ENCODE assay signal across 15 cellular contexts in the genomic region with DNA sequence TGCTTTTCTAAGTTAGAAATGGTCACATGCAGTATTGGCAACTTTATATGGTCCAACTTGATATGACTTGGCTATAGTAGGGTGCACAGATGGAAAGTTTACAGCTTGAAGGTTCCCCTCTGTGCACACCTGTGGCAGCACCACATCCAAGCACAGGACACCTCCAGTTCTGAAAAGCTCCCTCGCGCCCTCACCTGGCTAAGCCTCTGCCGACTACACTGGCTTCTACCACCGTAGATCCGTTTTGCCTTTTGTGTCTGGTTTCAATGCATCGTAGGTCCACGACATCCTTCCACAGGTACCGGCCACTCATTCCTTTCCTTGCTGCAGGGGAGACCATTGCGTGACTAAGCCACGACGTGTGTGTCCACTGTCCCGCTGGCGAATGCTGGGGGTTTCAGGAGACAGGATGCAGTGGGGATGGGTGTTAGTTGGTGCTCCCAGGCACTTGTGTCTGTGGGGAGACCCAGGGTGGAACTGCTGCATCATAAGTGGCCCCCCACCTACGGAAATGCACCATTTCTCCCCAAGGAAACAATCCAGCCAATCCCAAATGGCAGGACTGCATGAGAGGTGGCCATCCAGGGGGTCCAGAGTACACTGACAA. TPM values are rescaled to one million over a fixed set of nuclear protein-coding genes. Genes with fewer than 3 reads are reported as not detected.
DNase-seq lines count a peak whose midpoint lies in the region; ATAC-seq and TF ChIP-seq lines count a peak whose summit lies in the region.
"Had no signal": no experiment of that assay in that cellular context is flagged by ENCODE, and none has a peak within 500 bp of the region (broad histone marks: within the 10 kb centered on the region; RNA-seq: fewer than 3 reads in every experiment).

No MANE protein-coding gene starts in this region.

- no peak overlapping the region for H2AK5ac ChIP-seq in neuronal stem cell (ENCODE audit: low read depth, low read length)

- intact Hi-C loops in activated naive CD4-positive, alpha-beta T cell treated with anti-CD3 and anti-CD28 coated beads for 36 hours (cut with micrococcal nuclease): loop anchor here (1.0 kb wide), 2 partner anchors 140 to 146 kb away; no protein-coding TSS in a partner anchor
- intact Hi-C loops in MCF 10A (cut with micrococcal nuclease): no loop called here

- CTCF ChIA-PET in activated naive CD4-positive, alpha-beta T cell treated with anti-CD3 and anti-CD28 coated beads for 36 hours (lab: Charles Lee): interaction anchor here (0.6 to 5.6 kb wide), 5 partner anchors 33 to 216 kb away, joined by 3 to 59 read pairs (median 3); no protein-coding TSS in a partner anchor
- CTCF ChIA-PET in MCF 10A (lab: Yijun Ruan, JAX): no interaction called here

- H2BK5ac ChIP-seq in neuronal stem cell (ENCODE audit: low read length): no peak overlapping the region

- peaks cover 2% of the 10 kb centered on the region for H3K4me1 Mint-ChIP-seq in activated naive CD4-positive, alpha-beta T cell treated with anti-CD3 and anti-CD28 coated beads for 36 hours (ENCODE audit: low read depth)
- no peaks in the 10 kb centered on the region for H3K4me1 Mint-ChIP-seq in chondrocyte (ENCODE audit: low read depth)
- H3K4me1 Mint-ChIP-seq in MCF 10A (ENCODE audit: insufficient read depth, unreplicated experiment): no peaks in the 10 kb centered on the region

- no peak overlapping the region for H3K4me3 ChIP-seq in neuronal stem cell (ENCODE audit: low read length in 2 of 2)
- H3K4me3 ChIP-seq: left ventricle myocardium inferior, SJSA1 had no signal

- H3K14ac ChIP-seq in neuronal stem cell (ENCODE audit: low read length): no peak overlapping the region

- no peak overlapping the region for H2BK15ac ChIP-seq in neuronal stem cell (ENCODE audit: low read length)

- H3K27ac Mint-ChIP-seq in activated naive CD4-positive, alpha-beta T cell treated with anti-CD3 and anti-CD28 coated beads for 36 hours: no peak overlapping the region
- peak overlapping the region in 1 of 2 donors; percentile 44 for H3K27ac Mint-ChIP-seq in activated naive CD4-positive, alpha-beta T cell treated with anti-CD3 and anti-CD28 coated beads, Interleukin-2, amount 50 U/mL, for 72 hours
- no peak overlapping the region for H3K27ac Mint-ChIP-seq in chondrocyte (ENCODE audit: unreplicated experiment)
- H3K27ac Mint-ChIP-seq in MCF 10A (ENCODE audit: low read depth, unreplicated experiment): no peak overlapping the region
- H3K27ac Mint-ChIP-seq: dendritic cell treated with granulocyte-macrophage colony-stimulating factor and Interleukin-4, amounts not matched to agents 40 ng/mL and 50 ng/mL, for 4 days had no signal

- no peaks in the 10 kb centered on the region for H3K9me3 Mint-ChIP-seq in activated naive CD4-positive, alpha-beta T cell treated with anti-CD3 and anti-CD28 coated beads for 36 hours
- H3K9me3 Mint-ChIP-seq in activated naive CD4-positive, alpha-beta T cell treated with anti-CD3 and anti-CD28 coated beads, Interleukin-2, amount 50 U/mL, for 72 hours: no peaks in the 10 kb centered on the region
- H3K9me3 Mint-ChIP-seq in chondrocyte (ENCODE audit: low read depth) (no peaks in the 10 kb centered on the region), MCF 10A (ENCODE audit: unreplicated experiment) (no peaks in the 10 kb centered on the region)
- H3K9me3 Mint-ChIP-seq: dendritic cell treated with granulocyte-macrophage colony-stimulating factor and Interleukin-4, amounts not matched to agents 40 ng/mL and 50 ng/mL, for 4 days; IgD-negative memory B cell had no signal

- no peak overlapping the region for H3K4me3 Mint-ChIP-seq in activated naive CD4-positive, alpha-beta T cell treated with anti-CD3 and anti-CD28 coated beads for 36 hours
- H3K4me3 Mint-ChIP-seq in chondrocyte (ENCODE audit: unreplicated experiment) (no peak overlapping the region), MCF 10A (ENCODE audit: unreplicated experiment) (no peak overlapping the region)
- H3K4me3 Mint-ChIP-seq: dendritic cell treated with granulocyte-macrophage colony-stimulating factor and Interleukin-4, amounts not matched to agents 40 ng/mL and 50 ng/mL, for 4 days; IgD-negative memory B cell had no signal

- no peaks in the 10 kb centered on the region for H3K79me1 ChIP-seq in neuronal stem cell (ENCODE audit: low read depth, low read length)

- DNase-seq in activated naive CD4-positive, alpha-beta T cell treated with anti-CD3 and anti-CD28 coated beads for 36 hours: peak; percentile 60
- no peak for DNase-seq in activated naive CD4-positive, alpha-beta T cell treated with anti-CD3 and anti-CD28 coated beads, Interleukin-2, amount 50 U/mL, for 72 hours (ENCODE audit: low spot score in 2 of 2)
- DNase-seq in M059J (ENCODE audit: low read depth) (peak; percentile 18), chondrocyte (ENCODE audit: low spot score) (no peak), neuronal stem cell (ENCODE audit: low spot score) (no peak), MCF 10A (ENCODE audit: unreplicated experiment) (no peak)
- DNase-seq: NCI-H1105 treated with DMSO at 0.1 percent for 48 hours; stimulated activated naive CD4-positive, alpha-beta T cell treated with Interleukin-2 at 50 U/mL for 16 hours; T1000 had no signal

- TF ChIP-seq CTCF in chondrocyte (IDR thresholded peaks at IDR 0.05) (peak; percentile 39), MCF 10A (IDR thresholded peaks at IDR 0.05; ENCODE audit: unreplicated experiment) (no peak)

- no peak overlapping the region for H4K8ac ChIP-seq in neuronal stem cell (ENCODE audit: low read depth, low read length)

- H2AFZ ChIP-seq in neuronal stem cell (ENCODE audit: low read length): no peak overlapping the region

- no peak overlapping the region for H2BK12ac ChIP-seq in neuronal stem cell (ENCODE audit: low read length)

- POLR2A ChIA-PET in MCF 10A (lab: Yijun Ruan, JAX): no interaction called here

- H3K27me3 Mint-ChIP-seq in activated naive CD4-positive, alpha-beta T cell treated with anti-CD3 and anti-CD28 coated beads for 36 hours (ENCODE audit: low read depth): no peaks in the 10 kb centered on the region
- peaks cover 4% of the 10 kb centered on the region for H3K27me3 Mint-ChIP-seq in chondrocyte (ENCODE audit: low read depth)
- peaks cover 13% of the 10 kb centered on the region for H3K27me3 Mint-ChIP-seq in MCF 10A (ENCODE audit: insufficient read depth, unreplicated experiment)

- no peak overlapping the region for H3K9ac ChIP-seq in neuronal stem cell (ENCODE audit: low read depth, low read length, poor library complexity)

- H3K4ac ChIP-seq in neuronal stem cell (ENCODE audit: low read length): no peak overlapping the region

- H3K36me3 Mint-ChIP-seq in activated naive CD4-positive, alpha-beta T cell treated with anti-CD3 and anti-CD28 coated beads for 36 hours (ENCODE audit: low read depth): no peaks in the 10 kb centered on the region
- H3K36me3 Mint-ChIP-seq in activated naive CD4-positive, alpha-beta T cell treated with anti-CD3 and anti-CD28 coated beads, Interleukin-2, amount 50 U/mL, for 72 hours: no peaks in the 10 kb centered on the region
- H3K36me3 Mint-ChIP-seq in chondrocyte (ENCODE audit: low read depth) (peaks cover 1% of the 10 kb centered on the region), MCF 10A (ENCODE audit: insufficient read depth, unreplicated experiment) (no peaks in the 10 kb centered on the region)
- H3K36me3 Mint-ChIP-seq: IgD-negative memory B cell had no signal

- no CpG with 5 or more reads among the region's 14 CpGs for WGBS in neuronal stem cell (ENCODE audit: extremely low coverage in 2 of 2, insufficient read length in 2 of 2, insufficient replicate concordance in 1 of 2), 2 donors

- H3K23ac ChIP-seq in neuronal stem cell (ENCODE audit: low read depth, low read length, poor library complexity): peak overlapping the region; percentile 80

- no peak overlapping the region for H2BK120ac ChIP-seq in neuronal stem cell (ENCODE audit: low read depth, low read length)

- no peak overlapping the region for H3K27ac ChIP-seq in neuronal stem cell (replicated peaks; ENCODE audit: low read length)
- H3K27ac ChIP-seq: left ventricle myocardium inferior, SJSA1 had no signal

- H3K18ac ChIP-seq in neuronal stem cell (ENCODE audit: low read length): peak overlapping the region; percentile 2

- H4K91ac ChIP-seq in neuronal stem cell (ENCODE audit: low read depth, low read length, poor library complexity): no peak overlapping the region

- peaks cover 7 to 11% of the 10 kb centered on the region in 2 donors for H3K4me1 ChIP-seq in neuronal stem cell (ENCODE audit: control insufficient read depth in 2 of 2, insufficient read depth in 1 of 2, low read depth in 1 of 2, low read length in 2 of 2)

- no peaks in the 10 kb centered on the region for H3K36me3 ChIP-seq in neuronal stem cell (replicated peaks in 1 of 2; ENCODE audit: control insufficient read depth in 2 of 2, insufficient read depth in 2 of 2, low read length in 2 of 2)
- H3K36me3 ChIP-seq: left ventricle myocardium inferior had no signal

- BruUV-seq in MCF 10A (replicated peaks; lab: Mats Ljungman, UMichigan): no TSS peak

- peaks cover under 1 to 2% of the 10 kb centered on the region in 2 donors for H3K9me3 ChIP-seq in neuronal stem cell (replicated peaks in 1 of 2; ENCODE audit: control insufficient read depth in 2 of 2, insufficient read depth in 1 of 2, low read depth in 1 of 2, low read length in 2 of 2)
- H3K9me3 ChIP-seq: left ventricle myocardium inferior, SJSA1 had no signal

- ATAC-seq in activated naive CD4-positive, alpha-beta T cell treated with anti-CD3 and anti-CD28 coated beads, Interleukin-2, amount 50 U/mL, for 72 hours: no peak
- no peak for ATAC-seq in HG02678 (IDR thresholded peaks at IDR 0.05; ENCODE audit: unreplicated experiment)
- no peak for ATAC-seq in GM21619 (IDR thresholded peaks at IDR 0.05; ENCODE audit: unreplicated experiment)

- H3K27me3 ChIP-seq in neuronal stem cell (ENCODE audit: control insufficient read depth in 3 of 3, insufficient read depth in 3 of 3, low read depth in 1 of 3, low read length in 3 of 3): peaks cover 0 to 3% (median 0%) of the 10 kb centered on the region in 3 experiments
- H3K27me3 ChIP-seq: SJSA1 had no signal

- no peak overlapping the region for H3K4me2 ChIP-seq in neuronal stem cell (ENCODE audit: insufficient read depth, low read length, poor library complexity, severe bottlenecking)

RNA-seq across cellular contexts. Expression of gene RASD1, which starts 4.9 kb away (rescaled TPM):
- under 1 TPM; 0.17 to 0.36 TPM for total RNA-seq in activated naive CD4-positive, alpha-beta T cell treated with anti-CD3 and anti-CD28 coated beads for 36 hours
- 1 to 10 TPM in 1 of 2 donors, under 1 TPM in 1; 0.71 to 1.2 TPM for total RNA-seq in activated naive CD4-positive, alpha-beta T cell treated with anti-CD3 and anti-CD28 coated beads, Interleukin-2, amount 50 U/mL, for 72 hours
- total RNA-seq in M059J (2014; rRNA removed; shearing (Covaris generic)): 2.1 and 3.0 TPM in 2 replicates
- total RNA-seq in chondrocyte: 0.31 to 0.72 TPM (median 0.42 TPM) in 3 replicates
- 1.2 TPM for polyA plus RNA-seq in neuronal stem cell (2013, experiment 1 of 2)
- 0.90 TPM for polyA plus RNA-seq in neuronal stem cell (2013, experiment 2 of 2)
- total RNA-seq in MCF 10A (2022): 0.21 TPM in 1 of 2 replicates, not detected in the other

RNA-seq across cellular contexts. Expression of gene MED9, which starts 24.3 kb away (rescaled TPM):
- 10 to 100 TPM; 13.2 to 14.4 TPM for total RNA-seq in activated naive CD4-positive, alpha-beta T cell treated with anti-CD3 and anti-CD28 coated beads for 36 hours
- total RNA-seq in activated naive CD4-positive, alpha-beta T cell treated with anti-CD3 and anti-CD28 coated beads, Interleukin-2, amount 50 U/mL, for 72 hours: 10 to 100 TPM; 13.1 to 14.0 TPM
- total RNA-seq in M059J (2014; rRNA removed; shearing (Covaris generic)): 20.8 and 23.1 TPM in 2 replicates
- 6.7 to 7.9 TPM (median 7.9 TPM) in 3 replicates for total RNA-seq in chondrocyte
- polyA plus RNA-seq in neuronal stem cell (2013, experiment 1 of 2): 17.1 TPM
- polyA plus RNA-seq in neuronal stem cell (2013, experiment 2 of 2): 17.1 TPM
- total RNA-seq in MCF 10A (2022): 8.1 and 10.5 TPM in 2 replicates

Comparison
In these comparisons a context has a peak if more than half of its experiments do, and no peak if none do; other contexts are left out.
1. DNase-seq: peak in activated naive CD4-positive, alpha-beta T cell treated with anti-CD3 and anti-CD28 coated beads for 36 hours (single experiment) and M059J (single experiment); none in activated naive CD4-positive, alpha-beta T cell treated with anti-CD3 and anti-CD28 coated beads, Interleukin-2, amount 50 U/mL, for 72 hours (0 of 2), chondrocyte (single experiment), neuronal stem cell (single experiment) and MCF 10A (single experiment).